In genomic region chrX:283115-283845, GRCh38 we compare ENCODE assay signal across 1 cellular context.
TF ChIP-seq lines count a peak whose summit lies in the region.

No MANE protein-coding gene starts in this region.

TF ChIP-seq in HepG2, 621 proteins besides CTCF, POLR2A, EP300 and RAD21 (continued from another document):
- TF ChIP-seq CEBPZ (IDR thresholded peaks at IDR 0.05; ENCODE audit: low read length), result no peak
- peak; percentile 41; the same call in 1 of the 2 replicates for TF ChIP-seq ZBTB33 (CRISPR knock-in tag; IDR thresholded peaks at IDR 0.05)
- TF ChIP-seq ZNF44 (CRISPR knock-in tag; IDR thresholded peaks at IDR 0.05), result no peak
- TF ChIP-seq AGO2 (optimal IDR thresholded peaks at IDR 0.05; ENCODE audit: low read depth, low read length), result peak; percentile 39
